ENCODE assay signal across 27 cellular contexts in genomic region chr1:108523829-108524228, GRCh38.
"Had no signal": no experiment of that assay in that cellular context is flagged by ENCODE, and none has a peak within 500 bp of the region (broad histone marks: within the 10 kb centered on the region; RNA-seq: fewer than 3 reads in every experiment).

No MANE protein-coding gene starts in this region.

- H3K9me3 ChIP-seq: stomach, suprapubic skin, testis, thoracic aorta, thyroid gland, tibial artery, transverse colon, upper lobe of right lung, uterus, vagina had no signal

- H3K4me1 ChIP-seq: stomach, suprapubic skin, testis, thyroid gland, tibial artery, tibial nerve, transverse colon, upper lobe of left lung, upper lobe of right lung, uterus, vagina had no signal

- ATAC-seq: stimulated activated effector memory CD8-positive, alpha-beta T cell treated with anti-CD3 and anti-CD28 coated beads, Interleukin-12 subunit alpha, Interleukin-12 subunit beta, amount 100 ng/mL, for 72 hours; stimulated activated memory B cell treated with anti-CD40 and anti-IgM and Interleukin-4, amounts not matched to agents 10 μg/mL and 1 μg/mL and 100 μg/mL, for 72 hours; stimulated activated naive B cell treated with anti-CD40 and anti-IgM and Interleukin-4, amounts not matched to agents 10 μg/mL and 1 μg/mL and 100 μg/mL, for 72 hours; stimulated activated naive CD8-positive, alpha-beta T cell treated with anti-CD3 and anti-CD28 coated beads, Interleukin-15, amount 100 ng/mL, for 72 hours; stimulated activated naive CD8-positive, alpha-beta T cell treated with anti-CD3 and anti-CD28 coated beads, Interleukin-15, Interleukin-2, amounts not matched to agents 100 U/mL and 50 U/mL, for 24 hours; upper lobe of right lung had no signal

- H3K4me3 ChIP-seq: stomach, suprapubic skin, testis, thoracic aorta, thyroid gland, tibial artery, tibial nerve, transverse colon, upper lobe of left lung, upper lobe of right lung, uterus, vagina had no signal

- FAIRE-seq: urothelium cell line had no signal

- H3K36me3 ChIP-seq: stomach, suprapubic skin, thoracic aorta, thyroid gland, tibial artery, tibial nerve, transverse colon, upper lobe of left lung, upper lobe of right lung, uterus, vagina had no signal

- H3K27me3 ChIP-seq: testis, thyroid gland, tibial artery, tibial nerve, transverse colon, upper lobe of left lung, upper lobe of right lung, uterus, vagina had no signal

- DNase-seq: stimulated activated CD4-positive, alpha-beta T cell treated with anti-CD3 and anti-CD28 coated beads, Interleukin-2, amount 100 ng/mL, for 48 hours; stimulated activated CD4-positive, alpha-beta T cell treated with anti-CD3 and anti-CD28 coated beads, Interleukin-4, amount 100 ng/mL, for 1 hour; stimulated activated CD4-positive, alpha-beta T cell treated with anti-CD3 and anti-CD28 coated beads, Interleukin-4, amount 100 ng/mL, for 24 hours; stimulated activated CD4-positive, alpha-beta T cell treated with anti-CD3 and anti-CD28 coated beads, Interleukin-4, amount 100 ng/mL, for 4 hours; stimulated activated CD8-positive, alpha-beta memory T cell treated with anti-CD3 and anti-CD28 coated beads, Interleukin-4, amount 100 ng/mL, for 48 hours; stimulated activated naive B cell treated with anti-CD40 and anti-IgM and Interleukin-4, amounts not matched to agents 10 μg/mL and 1 μg/mL and 100 μg/mL, for 72 hours; stimulated activated naive CD4-positive, alpha-beta T cell; stimulated activated naive CD4-positive, alpha-beta T cell treated with Interleukin-2 at 50 U/mL for 16 hours; stimulated activated naive CD8-positive, alpha-beta T cell treated with anti-CD3 and anti-CD28 coated beads, Interleukin-15, amount 100 ng/mL, for 72 hours; stimulated activated naive CD8-positive, alpha-beta T cell treated with anti-CD3 and anti-CD28 coated beads, Interleukin-15, Interleukin-2, amounts not matched to agents 100 U/mL and 50 U/mL, for 24 hours; stomach; substantia nigra; testis; thyroid gland; tibial artery; transverse colon; trophoblast cell; upper lobe of left lung; upper lobe of right lung; uterus had no signal

- H3K27ac ChIP-seq: stomach, suprapubic skin, testis, thoracic aorta, thyroid gland, tibial artery, tibial nerve, transverse colon, upper lobe of left lung, upper lobe of right lung, uterus, vagina had no signal
